Comparison of ENCODE assay signal across 23 cellular contexts in the genomic region with DNA sequence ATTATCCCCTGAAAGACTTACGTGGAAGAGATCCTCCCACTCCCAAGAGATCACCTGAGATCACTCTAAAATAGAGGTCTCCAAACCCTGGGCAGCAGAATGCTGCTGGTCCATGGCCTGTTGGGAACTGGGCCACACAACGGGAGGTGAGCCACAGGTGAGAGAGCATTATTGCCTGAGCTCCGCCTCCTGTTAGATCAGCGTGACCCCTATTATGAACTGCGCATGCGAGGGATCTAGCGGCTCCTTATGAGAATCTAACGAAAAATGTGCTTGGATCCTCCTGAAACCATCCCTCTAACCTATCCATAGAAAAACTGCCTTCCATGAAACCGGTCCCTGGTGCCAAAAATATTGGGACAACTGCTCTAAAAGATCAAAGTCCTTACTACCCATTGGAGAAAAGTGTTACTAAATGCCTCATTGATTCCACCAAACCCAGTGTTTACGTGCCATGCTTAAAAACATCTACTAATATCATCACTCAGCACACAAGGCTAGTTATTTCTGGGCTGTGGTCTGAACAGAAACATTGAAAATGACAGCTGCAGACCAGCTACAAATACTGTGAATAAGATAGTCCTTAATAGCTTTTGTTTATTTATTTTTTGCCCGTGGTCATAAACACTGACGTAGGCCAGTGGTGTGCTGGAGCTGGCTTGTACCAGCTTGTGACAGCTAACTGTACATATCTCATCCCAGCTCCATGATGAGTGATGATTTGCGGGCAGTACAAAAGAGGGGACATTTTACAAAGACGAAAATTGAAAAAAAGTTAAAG.
"Had no signal": no experiment of that assay in that cellular context is flagged by ENCODE, and none has a peak within 500 bp of the region (broad histone marks: within the 10 kb centered on the region; RNA-seq: fewer than 3 reads in every experiment).

No MANE protein-coding gene starts in this region.

- DNase-seq: activated CD4-positive, alpha-beta T cell treated with anti-CD3 and anti-CD28 coated beads for 1 hour; activated T-cell treated with anti-CD3 and anti-CD28 coated beads, Interleukin-2, amount 50 U/mL, for 1 hour; brain microvascular endothelial cell; central memory CD4-positive, alpha-beta T cell; effector memory CD4-positive, alpha-beta T cell; hippocampal formation; kidney glomerular epithelial cell; left ventricle myocardium inferior; pancreas; right lobe of liver; small intestine; stimulated activated CD4-positive, alpha-beta T cell treated with anti-CD3 and anti-CD28 coated beads, Interleukin-2, amount 100 ng/mL, for 48 hours; stimulated activated CD8-positive, alpha-beta memory T cell treated with anti-CD3 and anti-CD28 coated beads, Interleukin-4, amount 100 ng/mL, for 48 hours; stimulated activated naive CD4-positive, alpha-beta T cell; T-helper 9 cell; upper lobe of right lung had no signal

- H3K27ac Mint-ChIP-seq: activated naive CD4-positive, alpha-beta T cell treated with anti-CD3 and anti-CD28 coated beads, Interleukin-2, amount 50 U/mL, for 72 hours; activated T-helper 17 cell treated with anti-CD3 and anti-CD28 coated beads, Interleukin-2, amount 50 U/mL, for 72 hours had no signal

- ATAC-seq: activated naive CD4-positive, alpha-beta T cell treated with anti-CD3 and anti-CD28 coated beads, Interleukin-2, amount 50 U/mL, for 72 hours; activated T-helper 17 cell treated with anti-CD3 and anti-CD28 coated beads, Interleukin-2, amount 50 U/mL, for 72 hours; esophagus mucosa; pancreas; right lobe of liver; upper lobe of right lung had no signal

- H3K4me1 Mint-ChIP-seq: activated T-helper 17 cell treated with anti-CD3 and anti-CD28 coated beads, Interleukin-2, amount 50 U/mL, for 72 hours had no signal

- H3K27me3 ChIP-seq: ascending aorta, brain microvascular endothelial cell, pancreas, right lobe of liver, upper lobe of right lung had no signal

- H3K27me3 Mint-ChIP-seq: activated T-helper 17 cell treated with anti-CD3 and anti-CD28 coated beads, Interleukin-2, amount 50 U/mL, for 72 hours had no signal

- H3K9me3 ChIP-seq: ascending aorta, pancreas, right lobe of liver, thoracic aorta, upper lobe of right lung had no signal

- H3K9me3 Mint-ChIP-seq: activated T-helper 17 cell treated with anti-CD3 and anti-CD28 coated beads, Interleukin-2, amount 50 U/mL, for 72 hours; nephron had no signal

- H3K4me1 ChIP-seq: ascending aorta, left ventricle myocardium inferior, pancreas, right lobe of liver, upper lobe of right lung had no signal

- H3K36me3 ChIP-seq: ascending aorta, brain microvascular endothelial cell, left ventricle myocardium inferior, pancreas, right lobe of liver, thoracic aorta, upper lobe of right lung had no signal

- H3K4me3 Mint-ChIP-seq: activated T-helper 17 cell treated with anti-CD3 and anti-CD28 coated beads, Interleukin-2, amount 50 U/mL, for 72 hours; mesothelial cell of epicardium; nephron had no signal

- H3K27ac ChIP-seq: ascending aorta, brain microvascular endothelial cell, left ventricle myocardium inferior, pancreas, right lobe of liver, thoracic aorta, upper lobe of right lung had no signal

- H3K4me3 ChIP-seq: ascending aorta, left ventricle myocardium inferior, pancreas, right lobe of liver, thoracic aorta, upper lobe of right lung had no signal

- H3K36me3 Mint-ChIP-seq: mesothelial cell of epicardium had no signal
